1 cellular context compared by ENCODE assay signal in genomic region chr18:55585050-55585449, GRCh38.
TF ChIP-seq lines count a peak whose summit lies in the region.

No MANE protein-coding gene starts in this region.

TF ChIP-seq in SK-N-SH, 30 proteins besides CTCF, POLR2A, EP300 and RAD21:
- TF ChIP-seq, protein P1, sequence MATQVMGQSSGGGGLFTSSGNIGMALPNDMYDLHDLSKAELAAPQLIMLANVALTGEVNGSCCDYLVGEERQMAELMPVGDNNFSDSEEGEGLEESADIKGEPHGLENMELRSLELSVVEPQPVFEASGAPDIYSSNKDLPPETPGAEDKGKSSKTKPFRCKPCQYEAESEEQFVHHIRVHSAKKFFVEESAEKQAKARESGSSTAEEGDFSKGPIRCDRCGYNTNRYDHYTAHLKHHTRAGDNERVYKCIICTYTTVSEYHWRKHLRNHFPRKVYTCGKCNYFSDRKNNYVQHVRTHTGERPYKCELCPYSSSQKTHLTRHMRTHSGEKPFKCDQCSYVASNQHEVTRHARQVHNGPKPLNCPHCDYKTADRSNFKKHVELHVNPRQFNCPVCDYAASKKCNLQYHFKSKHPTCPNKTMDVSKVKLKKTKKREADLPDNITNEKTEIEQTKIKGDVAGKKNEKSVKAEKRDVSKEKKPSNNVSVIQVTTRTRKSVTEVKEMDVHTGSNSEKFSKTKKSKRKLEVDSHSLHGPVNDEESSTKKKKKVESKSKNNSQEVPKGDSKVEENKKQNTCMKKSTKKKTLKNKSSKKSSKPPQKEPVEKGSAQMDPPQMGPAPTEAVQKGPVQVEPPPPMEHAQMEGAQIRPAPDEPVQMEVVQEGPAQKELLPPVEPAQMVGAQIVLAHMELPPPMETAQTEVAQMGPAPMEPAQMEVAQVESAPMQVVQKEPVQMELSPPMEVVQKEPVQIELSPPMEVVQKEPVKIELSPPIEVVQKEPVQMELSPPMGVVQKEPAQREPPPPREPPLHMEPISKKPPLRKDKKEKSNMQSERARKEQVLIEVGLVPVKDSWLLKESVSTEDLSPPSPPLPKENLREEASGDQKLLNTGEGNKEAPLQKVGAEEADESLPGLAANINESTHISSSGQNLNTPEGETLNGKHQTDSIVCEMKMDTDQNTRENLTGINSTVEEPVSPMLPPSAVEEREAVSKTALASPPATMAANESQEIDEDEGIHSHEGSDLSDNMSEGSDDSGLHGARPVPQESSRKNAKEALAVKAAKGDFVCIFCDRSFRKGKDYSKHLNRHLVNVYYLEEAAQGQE (IDR thresholded peaks at IDR 0.05; ENCODE audit: low read depth, low read length) = no peak
